ENCODE assay signal across 16 cellular contexts in the genomic region with DNA sequence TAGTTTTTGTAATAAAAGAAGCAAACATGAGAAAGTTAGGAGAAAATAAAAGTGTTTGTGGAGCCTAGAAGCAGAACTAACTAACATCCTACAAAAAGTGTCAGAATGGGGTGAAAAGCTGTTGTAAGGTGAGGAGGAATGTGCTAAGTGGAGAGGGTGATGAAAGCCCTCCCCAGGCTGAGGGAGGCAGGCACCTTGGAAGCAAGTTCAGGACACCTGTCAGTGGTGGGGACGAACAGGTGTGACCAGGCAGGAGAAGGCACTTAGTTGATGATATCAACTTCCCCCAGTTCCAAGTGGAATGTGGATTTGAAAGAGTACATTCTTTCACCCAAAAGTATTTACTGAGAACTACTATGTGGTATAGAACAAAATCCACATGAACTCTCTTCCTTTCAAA. TPM values are rescaled to one million over a fixed set of nuclear protein-coding genes. Genes with fewer than 3 reads are reported as not detected.
A peak's percentile ranks its signal among the peaks of the same experiment; 100 is the strongest.
DNase-seq lines count a peak whose midpoint lies in the region; TF ChIP-seq lines count a peak whose summit lies in the region.
"Had no signal": no experiment of that assay in that cellular context is flagged by ENCODE, and none has a peak within 500 bp of the region (broad histone marks: within the 10 kb centered on the region; RNA-seq: fewer than 3 reads in every experiment).

No MANE protein-coding gene starts in this region.

- no peaks in the 10 kb centered on the region for H3K79me2 ChIP-seq in smooth muscle cell (ENCODE audit: low read depth)

- no peaks in the 10 kb centered on the region for H3K27me3 ChIP-seq in smooth muscle cell (ENCODE audit: low read depth)
- H3K27me3 ChIP-seq: BLaER1, Peyer's patch had no signal

- H3K9ac ChIP-seq in smooth muscle cell (ENCODE audit: low read depth): no peak overlapping the region
- H3K9ac ChIP-seq: BLaER1 had no signal

- peaks cover 16% of the 10 kb centered on the region for H3K4me1 ChIP-seq in smooth muscle cell (ENCODE audit: low read depth)
- H3K4me1 ChIP-seq: BLaER1 had no signal

- H3K27ac ChIP-seq in KOPT-K1 (ENCODE audit: low read depth, low read length, poor library complexity, severe bottlenecking) (peak overlapping the region; percentile 57), epithelial cell of prostate (peak overlapping the region; percentile 99), smooth muscle cell (ENCODE audit: low read depth) (peak overlapping the region; percentile 95), substantia nigra (ENCODE audit: low read depth, low read length, poor library complexity, severe bottlenecking) (no peak overlapping the region)
- H3K27ac ChIP-seq: 22Rv1, BLaER1, Peyer's patch had no signal

- no peaks in the 10 kb centered on the region for H3K36me3 ChIP-seq in KOPT-K1 (ENCODE audit: insufficient read depth, low read length)
- H3K36me3 ChIP-seq in smooth muscle cell (ENCODE audit: low read depth): no peaks in the 10 kb centered on the region
- H3K36me3 ChIP-seq: BLaER1, Peyer's patch had no signal

- H3K4me3 ChIP-seq in smooth muscle cell: no peak overlapping the region
- H3K4me3 ChIP-seq: BLaER1, Peyer's patch had no signal

- 0% methylated on average over 1 of the region's 1 CpG for WGBS in smooth muscle cell (ENCODE audit: low lambda C conversion rate)

- H2AFZ ChIP-seq in smooth muscle cell (ENCODE audit: low read depth): no peak overlapping the region

- DNase-seq in NCI-H2107 treated with DMSO at 0.1 percent for 48 hours (lab: John Stamatoyannopoulos, UW; ENCODE audit: unreplicated experiment) (peak; percentile 12), NCI-H2107 (lab: John Stamatoyannopoulos, UW) (no peak), epithelial cell of prostate (ENCODE audit: low read depth, low spot score) (no peak), smooth muscle cell (lab: John Stamatoyannopoulos, UW; ENCODE audit: unreplicated experiment) (no peak), AML-193 (lab: John Stamatoyannopoulos, UW) (no peak), substantia nigra (lab: John Stamatoyannopoulos, UW) (no peak), amygdala (lab: John Stamatoyannopoulos, UW) (no peak)
- DNase-seq: EL, Karpas-422, NCI-H187 treated with DMSO at 0.1 percent for 48 hours, NCI-H2171 treated with DMSO at 0.1 percent for 48 hours, Peyer's patch, SIG-M5 had no signal

- no peaks in the 10 kb centered on the region for H3K9me3 ChIP-seq in KOPT-K1 (ENCODE audit: insufficient read depth, low read length, poor library complexity, severe bottlenecking)
- H3K9me3 ChIP-seq in smooth muscle cell (replicated peaks; ENCODE audit: low read depth): no peaks in the 10 kb centered on the region
- H3K9me3 ChIP-seq: BLaER1, Peyer's patch had no signal

- H3K4me2 ChIP-seq in smooth muscle cell: no peak overlapping the region
- H3K4me2 ChIP-seq: BLaER1 had no signal

- H3F3A ChIP-seq in smooth muscle cell (ENCODE audit: low read depth): peaks cover 4% of the 10 kb centered on the region

- H4K20me1 ChIP-seq in smooth muscle cell (ENCODE audit: low read depth): no peaks in the 10 kb centered on the region
- H4K20me1 ChIP-seq: BLaER1 had no signal

- TF ChIP-seq CTCF in smooth muscle cell (IDR thresholded peaks at IDR 0.05; ENCODE audit: borderline replicate concordance, insufficient read depth, poor library complexity, severe bottlenecking): no peak

RNA-seq across cellular contexts. Expression of a gene that starts 18.7 kb away (rescaled TPM):
- 24.5 and 27.2 TPM in 2 replicates for total RNA-seq in smooth muscle cell
- 9.9 and 21.2 TPM in 2 replicates for polyA plus RNA-seq in smooth muscle cell
